Comparison of ENCODE assay signal across 9 cellular contexts in genomic region chr9:72041775-72042194, GRCh38. TPM values are rescaled to one million over a fixed set of nuclear protein-coding genes. Genes with fewer than 3 reads are reported as not detected.
DNase-seq lines count a peak whose midpoint lies in the region; ATAC-seq, FAIRE-seq and TF ChIP-seq lines count a peak whose summit lies in the region.
"Had no signal": no experiment of that assay in that cellular context is flagged by ENCODE, and none has a peak within 500 bp of the region (broad histone marks: within the 10 kb centered on the region; RNA-seq: fewer than 3 reads in every experiment).

No MANE protein-coding gene starts in this region.

- TF ChIP-seq CTCF in H1 (IDR thresholded peaks at IDR 0.05; ENCODE audit: control extremely low read depth in 1 of 3, insufficient read depth in 1 of 3, low read depth in 1 of 3, low read length in 3 of 3) (no peak), neutrophil (IDR thresholded peaks at IDR 0.05) (no peak)

- H4K91ac ChIP-seq in H1 (replicated peaks; ENCODE audit: insufficient read length, low read length): no peak overlapping the region

- POLR2A ChIA-PET in H1 (lab: Charles Lee; ENCODE audit: partially characterized antibody): interaction anchor here (0.6 kb wide), 1 partner anchor 106 kb away, joined by 3 read pairs; no protein-coding TSS in a partner anchor

- no peaks in the 10 kb centered on the region for H3K27me3 ChIP-seq in H1 (replicated peaks in 1 of 4; ENCODE audit: control insufficient read depth in 3 of 4, extremely low read depth in 1 of 4, insufficient read depth in 3 of 4, low read length in 3 of 4)
- no peaks in the 10 kb centered on the region for H3K27me3 ChIP-seq in neutrophil
- H3K27me3 ChIP-seq in SJCRH30: no peaks in the 10 kb centered on the region; the same call in 1 of the 2 replicates

- H3K14ac ChIP-seq in H1 (ENCODE audit: insufficient read length): no peak overlapping the region

- no peaks in the 10 kb centered on the region for H3K4me1 ChIP-seq in H1 (replicated peaks in 1 of 4; ENCODE audit: control insufficient read depth in 3 of 4, insufficient read depth in 4 of 4, low read length in 3 of 4)
- peaks cover 3 to 22% of the 10 kb centered on the region in 2 experiments for H3K4me1 ChIP-seq in neutrophil (ENCODE audit: control insufficient read depth in 1 of 2, insufficient read depth in 1 of 2, low read depth in 1 of 2, low read length in 1 of 2)
- H3K4me1 ChIP-seq in SJCRH30: no peaks in the 10 kb centered on the region

- H4K20me1 ChIP-seq in H1 (replicated peaks in 1 of 2; ENCODE audit: control insufficient read depth in 1 of 2, insufficient read depth in 2 of 2, low read length in 2 of 2): no peaks in the 10 kb centered on the region

- WGBS in H1 (ENCODE audit: extremely low coverage in 1 of 2, insufficient coverage in 1 of 2, insufficient read length in 1 of 2, insufficient replicate concordance in 2 of 2, low coverage in 1 of 2, low lambda C conversion rate in 2 of 2, missing lambda C conversion rate in 1 of 2), 2 experiments: 92% methylated on average over 6 of the region's 7 CpGs; no CpG with 5 or more reads in 1 of the 2 experiments

- no peaks in the 10 kb centered on the region for H3K23me2 ChIP-seq in H1 (ENCODE audit: low read depth, low read length)

- H3K4ac ChIP-seq in H1 (replicated peaks; ENCODE audit: insufficient read length, low read depth, low read length): no peak overlapping the region

- FAIRE-seq in H1 (lab: Jason Lieb, UNC): no peak

- H2AFZ ChIP-seq in H1 (ENCODE audit: low read length): 0 out of 2 replicates have a peak overlapping the region, but pooled peaks have one; percentile 3

- no peak overlapping the region for H2AK5ac ChIP-seq in H1 (ENCODE audit: low read depth, low read length)

- H3K79me1 ChIP-seq in H1 (ENCODE audit: low read depth, low read length): no peaks in the 10 kb centered on the region

- no peaks in the 10 kb centered on the region for H3K79me2 ChIP-seq in H1 (ENCODE audit: control insufficient read depth in 1 of 2, insufficient read depth in 2 of 2, low read length in 2 of 2)

- no peak overlapping the region for H2BK120ac ChIP-seq in H1 (replicated peaks; ENCODE audit: low read depth, low read length)

- no peak overlapping the region for H4K8ac ChIP-seq in H1 (ENCODE audit: extremely low read depth, insufficient read depth, low read length)

- H3K9me3 ChIP-seq in H1 (ENCODE audit: insufficient read depth in 2 of 2, low read depth in 1 of 2, low read length in 1 of 2): no peaks in the 10 kb centered on the region
- H3K9me3 ChIP-seq in neutrophil: no peaks in the 10 kb centered on the region
- H3K9me3 ChIP-seq in SJCRH30 (replicated peaks): no peaks in the 10 kb centered on the region

- ATAC-seq in HG03097 (IDR thresholded peaks at IDR 0.05; ENCODE audit: low FRiP score, unreplicated experiment): no peak
- ATAC-seq in GM18517 (IDR thresholded peaks at IDR 0.05; ENCODE audit: unreplicated experiment): no peak

- H2BK20ac ChIP-seq in H1 (ENCODE audit: low read length): no peak overlapping the region

- CTCF ChIA-PET in H1 (lab: Charles Lee; ENCODE audit: partially characterized antibody): interaction anchor here (5.3 kb wide), 1 partner anchor 232 kb away, joined by 67 read pairs; no protein-coding TSS in a partner anchor

- no peak overlapping the region for H3K23ac ChIP-seq in H1 (ENCODE audit: insufficient read length)

- DNase-seq in EL (peak; percentile 76), NCI-H1048 (lab: John Stamatoyannopoulos, UW) (peak; percentile 2), H1 (ENCODE audit: low read depth in 1 of 2, low spot score in 2 of 2) (no peak), SJCRH30 (no peak), head of caudate nucleus (no peak)
- DNase-seq: activated B cell treated with CpG ODN at 0.5 μM for 24 hours had no signal

- no peak overlapping the region for H3K27ac ChIP-seq in H1 (ENCODE audit: low read depth, low read length)
- peak overlapping the region; percentile 91 for H3K27ac ChIP-seq in neutrophil
- no peak overlapping the region for H3K27ac ChIP-seq in SJCRH30

- no peak overlapping the region for H2BK15ac ChIP-seq in H1 (ENCODE audit: low read length)

- no peak overlapping the region for H3K56ac ChIP-seq in H1 (replicated peaks; ENCODE audit: insufficient read length, low read depth, low read length)

- TF ChIP-seq POLR2A in H1 (IDR thresholded peaks at IDR 0.05; ENCODE audit: control extremely low read depth in 1 of 2, low read depth in 2 of 2, low read length in 2 of 2): no peak

- no peak overlapping the region for H3K4me3 ChIP-seq in H1 (ENCODE audit: extremely low read depth in 1 of 4, insufficient read depth in 2 of 4, low read depth in 3 of 4, low read length in 4 of 4)
- peak overlapping the region in 1 of 2 experiments; percentile 20 for H3K4me3 ChIP-seq in neutrophil (ENCODE audit: low read depth in 1 of 2, low read length in 1 of 2)
- no peak overlapping the region for H3K4me3 ChIP-seq in SJCRH30

- TF ChIP-seq RAD21 in H1 (IDR thresholded peaks at IDR 0.05 in 1 of 2, conservative IDR thresholded peaks at IDR 0.05 in 1 of 2; ENCODE audit: low read depth in 2 of 2, low read length in 2 of 2): no peak

- H2BK12ac ChIP-seq in H1 (ENCODE audit: low read depth, low read length): no peak overlapping the region

- TF ChIP-seq EP300 in H1 (IDR thresholded peaks at IDR 0.05; ENCODE audit: borderline replicate concordance in 1 of 2, low read depth in 2 of 2, low read length in 2 of 2): no peak

- H3K36me3 ChIP-seq in H1 (ENCODE audit: control insufficient read depth in 2 of 4, insufficient read depth in 4 of 4, low read length in 3 of 4) (no peaks in the 10 kb centered on the region), neutrophil (no peaks in the 10 kb centered on the region), SJCRH30 (no peaks in the 10 kb centered on the region)

- H3K18ac ChIP-seq in H1 (ENCODE audit: extremely low read depth, low read length): no peak overlapping the region

- intact Hi-C loops in head of caudate nucleus (cut with DNase I): no loop called here

- H2BK5ac ChIP-seq in H1 (ENCODE audit: low read depth, low read length): no peak overlapping the region

- H4K5ac ChIP-seq in H1 (ENCODE audit: insufficient read length, low read depth, low read length): no peak overlapping the region

- no peak overlapping the region for H3K4me2 ChIP-seq in H1 (ENCODE audit: insufficient read depth in 1 of 2, low read depth in 2 of 2, low read length in 2 of 2)

- no peak overlapping the region for H3K9ac ChIP-seq in H1 (replicated peaks in 1 of 4; ENCODE audit: extremely low read depth in 1 of 4, low read depth in 3 of 4, low read length in 3 of 4)

TF ChIP-seq in H1, 55 proteins besides CTCF, POLR2A, EP300 and RAD21:
- TF ChIP-seq SUZ12 (IDR thresholded peaks at IDR 0.05; ENCODE audit: low read length) (no peak), BACH1 (IDR thresholded peaks at IDR 0.05; ENCODE audit: low read length) (no peak), EZH2 (IDR thresholded peaks at IDR 0.05; ENCODE audit: low read depth, low read length, severe bottlenecking) (no peak), NRF1 (IDR thresholded peaks at IDR 0.05; ENCODE audit: low read depth, low read length) (no peak), JUN (IDR thresholded peaks at IDR 0.05; ENCODE audit: low read depth, low read length) (no peak), MAFK (IDR thresholded peaks at IDR 0.05; ENCODE audit: low read depth, low read length) (no peak), HDAC6 (IDR thresholded peaks at IDR 0.05; ENCODE audit: low read depth, low read length) (no peak), HDAC2 (IDR thresholded peaks at IDR 0.05; ENCODE audit: borderline replicate concordance in 1 of 2, low read depth in 2 of 2, low read length in 2 of 2) (no peak), CHD2 (IDR thresholded peaks at IDR 0.05; ENCODE audit: low read length) (no peak), ATF3 (IDR thresholded peaks at IDR 0.05; ENCODE audit: insufficient read depth, low read depth, low read length) (no peak)

RNA-seq across cellular contexts. Expression of gene C9orf57, which starts 18.6 kb away (rescaled TPM):
- not detected in 2 replicates for total RNA-seq in H1 (2021; fragmentation: NEBNext Ultra II Directional; extraction: Animal tissue kit (Norgen Biotek cat#: 25700))
- polyA plus RNA-seq in H1 (2011; rRNA removed): not detected in 2 replicates
- not detected for polyA plus RNA-seq in H1 (2011; cell fraction: cytosol; rRNA removed)
- not detected for polyA plus RNA-seq in H1 (2011; cell fraction: nucleus; rRNA removed)
- polyA plus RNA-seq in H1 (2012, experiment 1 of 2): not detected in 4 replicates
- polyA plus RNA-seq in H1 (2012, experiment 2 of 2): not detected
- not detected for polyA plus RNA-seq in H1 (2013, experiment 1 of 2)
- polyA plus RNA-seq in H1 (2013, experiment 2 of 2): not detected
- polyA minus RNA-seq in H1 (2011; rRNA and poly(A)+ RNA removed): not detected in 2 replicates
- polyA minus RNA-seq in H1 (2011; cell fraction: cytosol; rRNA and poly(A)+ RNA removed): not detected
- polyA minus RNA-seq in H1 (2011; cell fraction: nucleus; rRNA and poly(A)+ RNA removed): not detected
- total RNA-seq in SJCRH30 (2014; rRNA removed; shearing (Covaris generic)): not detected in 2 replicates
- total RNA-seq: activated B cell treated with CpG ODN at 0.5 μM for 24 hours had no signal

Comparison
In these comparisons a context has a peak if more than half of its experiments do, and no peak if none do; other contexts are left out.
1. DNase-seq: peak in EL (single experiment) and NCI-H1048 (single experiment); none in H1 (0 of 2), SJCRH30 (0 of 2) and head of caudate nucleus (0 of 42).